Comparison of ENCODE assay signal across 9 cellular contexts in genomic region chr20:38674178-38675133, GRCh38. TPM values are rescaled to one million over a fixed set of nuclear protein-coding genes. Genes with fewer than 3 reads are reported as not detected.
DNase-seq lines count a peak whose midpoint lies in the region; ATAC-seq, FAIRE-seq and TF ChIP-seq lines count a peak whose summit lies in the region.
"Had no signal": no experiment of that assay in that cellular context is flagged by ENCODE, and none has a peak within 500 bp of the region (broad histone marks: within the 10 kb centered on the region; RNA-seq: fewer than 3 reads in every experiment).

No MANE protein-coding gene starts in this region.

- H2AFZ ChIP-seq in GM23248 (peak overlapping the region; percentile 92), OCI-LY1 (ENCODE audit: low read length) (no peak overlapping the region)

- no peaks in the 10 kb centered on the region for H3K9me3 ChIP-seq in GM23248 (ENCODE audit: low read depth)
- H3K9me3 ChIP-seq in OCI-LY1 (ENCODE audit: low read length): no peaks in the 10 kb centered on the region
- H3K9me3 ChIP-seq in pancreas: no peaks in the 10 kb centered on the region
- no peaks in the 10 kb centered on the region for H3K9me3 ChIP-seq in thoracic aorta

- in situ Hi-C loops in GM23248 (cut with MboI): no loop called here

- H3K4me3 ChIP-seq in BJ (ENCODE audit: low read depth, low read length): peak overlapping the region; percentile 58
- H3K4me3 ChIP-seq in GM23248: peak overlapping the region; percentile 78
- H3K4me3 ChIP-seq in OCI-LY1 (ENCODE audit: low read depth, low read length, poor library complexity, severe bottlenecking): peak overlapping the region; percentile 60
- peak overlapping the region in 3 of 4 donors; percentile 22 to 53 (median 23) for H3K4me3 ChIP-seq in pancreas
- H3K4me3 ChIP-seq in thoracic aorta: peak overlapping the region; percentile 65

- no peak for TF ChIP-seq CTCF in BJ (IDR thresholded peaks at IDR 0.05; ENCODE audit: insufficient read depth, low read depth, low read length)
- TF ChIP-seq CTCF in OCI-LY1 (IDR thresholded peaks at IDR 0.05; ENCODE audit: low read length): no peak
- no peak for TF ChIP-seq CTCF in pancreas (IDR thresholded peaks at IDR 0.05)
- no peak for TF ChIP-seq CTCF in thoracic aorta (IDR thresholded peaks at IDR 0.05)

- H3K36me3 ChIP-seq in BJ (ENCODE audit: control insufficient read depth, insufficient read depth, low read length) (no peaks in the 10 kb centered on the region), GM23248 (ENCODE audit: low read depth) (no peaks in the 10 kb centered on the region), OCI-LY1 (ENCODE audit: insufficient read depth, low read length) (no peaks in the 10 kb centered on the region), pancreas (no peaks in the 10 kb centered on the region), thoracic aorta (no peaks in the 10 kb centered on the region)

- ATAC-seq in pancreas (peak in 3 of 4 donors; percentile 86 to 96 (median 95)), thoracic aorta (ENCODE audit: insufficient number of reproducible peaks, low FRiP score, low read depth) (no peak)
- ATAC-seq: HCT116 had no signal

- H3K79me2 ChIP-seq in GM23248 (ENCODE audit: insufficient read depth): no peaks in the 10 kb centered on the region
- no peaks in the 10 kb centered on the region for H3K79me2 ChIP-seq in OCI-LY1 (ENCODE audit: insufficient read depth, low read length)

- WGBS in GM23248 (ENCODE audit: low coverage in 1 of 2, low lambda C conversion rate in 2 of 2, missing lambda C conversion rate in 2 of 2), 2 experiments: 6 to 12% methylated on average over 47 to 83 of the region's 83 CpGs
- 9 to 10% methylated on average over 70 to 83 of the region's 83 CpGs for WGBS in pancreas, 2 donors

- H3K27me3 ChIP-seq in BJ (ENCODE audit: control insufficient read depth, insufficient read depth, low read length): peaks cover 5% of the 10 kb centered on the region; the same call in 1 of the 2 replicates
- peaks cover 10% of the 10 kb centered on the region; the same call in 1 of the 2 replicates for H3K27me3 ChIP-seq in GM23248 (replicated peaks; ENCODE audit: insufficient read depth)
- H3K27me3 ChIP-seq in OCI-LY1 (ENCODE audit: insufficient read depth, low read length): no peaks in the 10 kb centered on the region
- peaks cover 0 to 8% (median 4%) of the 10 kb centered on the region in 4 donors for H3K27me3 ChIP-seq in pancreas
- H3K27me3 ChIP-seq in thoracic aorta (replicated peaks; ENCODE audit: insufficient read depth): no peaks in the 10 kb centered on the region

- DNase-seq in BJ (ENCODE audit: low read depth) (no peak), GM23248 (peak; percentile 73), germinal center (ENCODE audit: low spot score) (peak; percentile 90), pancreas (peak; percentile 9 to 76 (median 28)), thoracic aorta (ENCODE audit: low spot score) (no peak), NCI-H774 (lab: John Stamatoyannopoulos, UW) (no peak)
- peak; percentile 41 for DNase-seq in activated gamma-delta T cell treated with anti-CD3 and anti-CD28 coated beads, Interleukin-2, amount 50 U/mL, for 16 hours (ENCODE audit: low read depth)

- H3K4me2 ChIP-seq in GM23248 (ENCODE audit: unreplicated experiment): peak overlapping the region; percentile 89
- peak overlapping the region; percentile 75 for H3K4me2 ChIP-seq in OCI-LY1 (ENCODE audit: low read length)

- no peaks in the 10 kb centered on the region for H3K9me2 ChIP-seq in GM23248 (ENCODE audit: insufficient read depth)
- no peaks in the 10 kb centered on the region for H3K9me2 ChIP-seq in OCI-LY1 (ENCODE audit: low read depth, low read length)

- POLR2A ChIA-PET in BJ (lab: Charles Lee): no interaction called here

- peaks cover 4% of the 10 kb centered on the region; the same call in 1 of the 2 replicates for H3K4me1 ChIP-seq in GM23248 (ENCODE audit: insufficient read depth)
- H3K4me1 ChIP-seq in OCI-LY1 (ENCODE audit: insufficient read depth, low read length, severe bottlenecking): peaks cover 8% of the 10 kb centered on the region
- peaks cover 0 to 3% (median 0%) of the 10 kb centered on the region in 3 donors for H3K4me1 ChIP-seq in pancreas
- H3K4me1 ChIP-seq in thoracic aorta (ENCODE audit: control insufficient read depth in 1 of 2, low read depth in 2 of 2): peaks cover 6 to 9% of the 10 kb centered on the region in 2 donors

- H3K9ac ChIP-seq in GM23248 (peak overlapping the region; percentile 60), OCI-LY1 (ENCODE audit: low read length) (peak overlapping the region; percentile 52; the same call in 1 of the 2 replicates)

- CTCF ChIA-PET in BJ (lab: Yijun Ruan, JAX): interaction anchor here (0.7 to 1.8 kb wide), 3 partner anchors 16 to 27 kb away, joined by 3 to 6 read pairs (median 3); no protein-coding TSS in a partner anchor

- intact Hi-C loops in pancreas (cut with DNase I): no loop called here

- H3K27ac ChIP-seq in GM23248: no peak overlapping the region
- H3K27ac ChIP-seq in OCI-LY1 (ENCODE audit: low read depth, low read length, poor library complexity, severe bottlenecking): no peak overlapping the region
- H3K27ac ChIP-seq in pancreas: no peak overlapping the region
- H3K27ac ChIP-seq in thoracic aorta: no peak overlapping the region

- no peak for FAIRE-seq in pancreas (lab: Jason Lieb, UNC)

- H4K20me1 ChIP-seq in GM23248 (ENCODE audit: insufficient read depth): no peaks in the 10 kb centered on the region
- no peaks in the 10 kb centered on the region for H4K20me1 ChIP-seq in OCI-LY1 (ENCODE audit: insufficient read depth, low read length)

- no peaks in the 10 kb centered on the region for H3F3A ChIP-seq in GM23248 (ENCODE audit: insufficient read depth)
- no peaks in the 10 kb centered on the region for H3F3A ChIP-seq in OCI-LY1 (ENCODE audit: insufficient read depth, low read length)

RNA-seq across cellular contexts. Expression of gene SLC32A1, which starts 49.8 kb away (rescaled TPM):
- polyA plus RNA-seq in BJ (2011; rRNA removed): not detected in 2 replicates
- not detected in 2 replicates for polyA minus RNA-seq in BJ (2011; rRNA and poly(A)+ RNA removed)
- total RNA-seq in GM23248 (2014; rRNA removed; shearing (Covaris generic)): not detected in 2 replicates
- polyA plus RNA-seq in GM23248 (2016; fragmentation: Nextera tagmentation; extraction: Ambion mirVana): not detected in 2 replicates
- not detected for total RNA-seq in pancreas
- not detected for polyA plus RNA-seq in pancreas
- not detected for total RNA-seq in thoracic aorta

Comparison
In these comparisons a context has a peak if more than half of its experiments do, and no peak if none do; other contexts are left out.
1. DNase-seq: peak in GM23248 (single experiment), activated gamma-delta T cell treated with anti-CD3 and anti-CD28 coated beads, Interleukin-2, amount 50 U/mL, for 16 hours (single experiment), germinal center (single experiment) and pancreas (6 of 6); none in BJ (single experiment), thoracic aorta (single experiment) and NCI-H774 (single experiment).
2. H3K4me3 ChIP-seq: peak in every context shown above with its lines; median percentile 78 in GM23248; 65 in thoracic aorta; 60 in OCI-LY1; 58 in BJ; 23 in pancreas.